In genomic region chr13:80454245-80454644, GRCh38 we compare ENCODE assay signal across 9 cellular contexts.
DNase-seq lines count a peak whose midpoint lies in the region; ATAC-seq and TF ChIP-seq lines count a peak whose summit lies in the region.
"Had no signal": no experiment of that assay in that cellular context is flagged by ENCODE, and none has a peak within 500 bp of the region (broad histone marks: within the 10 kb centered on the region; RNA-seq: fewer than 3 reads in every experiment).

No MANE protein-coding gene starts in this region.

- no peaks in the 10 kb centered on the region for H3K36me3 Mint-ChIP-seq in effector memory CD8-positive, alpha-beta T cell (ENCODE audit: insufficient read depth)

- H3K27ac Mint-ChIP-seq in effector memory CD8-positive, alpha-beta T cell = no peak overlapping the region

- DNase-seq in KBM-7 (peak; percentile 98), ureter (ENCODE audit: low spot score) (no peak), dorsolateral prefrontal cortex (no peak)
- DNase-seq in effector memory CD8-positive, alpha-beta T cell = no peak
- DNase-seq in activated CD4-positive, alpha-beta T cell treated with anti-CD3 and anti-CD28 coated beads, Interleukin-2, amount 50 U/mL, for 4 hours = no peak
- DNase-seq in activated CD8-positive, alpha-beta memory T cell treated with anti-CD3 and anti-CD28 coated beads, Interleukin-2, amount 50 U/mL, for 4 hours = no peak
- DNase-seq: heart left ventricle had no signal

- no peak overlapping the region for H3K27ac ChIP-seq in dorsolateral prefrontal cortex

- no peaks in the 10 kb centered on the region for H3K27me3 ChIP-seq in dorsolateral prefrontal cortex
- H3K27me3 ChIP-seq: heart left ventricle had no signal

- no peak overlapping the region for H3K4me3 ChIP-seq in dorsolateral prefrontal cortex
- H3K4me3 ChIP-seq: heart left ventricle had no signal

- peaks cover 0 to 12% of the 10 kb centered on the region in 2 donors for H3K9me3 Mint-ChIP-seq in effector memory CD8-positive, alpha-beta T cell

- TF ChIP-seq CTCF in dorsolateral prefrontal cortex (IDR thresholded peaks at IDR 0.05 in 54 of 56, conservative IDR thresholded peaks at IDR 0.05 in 2 of 56; ENCODE audit: low read depth in 1 of 56, partially characterized antibody in 56 of 56) = no peak

- no peaks in the 10 kb centered on the region for H3K27me3 Mint-ChIP-seq in effector memory CD8-positive, alpha-beta T cell

- intact Hi-C loops in dorsolateral prefrontal cortex (cut with DNase I) = no loop called here

- no peaks in the 10 kb centered on the region for H3K4me1 Mint-ChIP-seq in effector memory CD8-positive, alpha-beta T cell (ENCODE audit: low read depth in 2 of 2)

- no peak overlapping the region for H3K4me3 Mint-ChIP-seq in effector memory CD8-positive, alpha-beta T cell

- in situ Hi-C loops in KBM-7 (cut with MboI; ENCODE audit: low pct_unique_long_range_greater_than_20kb, low sequenced_read_pairs) = no loop called here

- ATAC-seq in GM18498 (IDR thresholded peaks at IDR 0.05; ENCODE audit: unreplicated experiment) (peak; percentile 88), GM21786 (IDR thresholded peaks at IDR 0.05; ENCODE audit: unreplicated experiment) (peak; percentile 90)
- ATAC-seq in effector memory CD8-positive, alpha-beta T cell (replicated peaks) = peak; percentile 35

Comparison
In these comparisons a context has a peak if more than half of its experiments do, and no peak if none do; other contexts are left out.
1. ATAC-seq: peak in every context shown above with its lines; median percentile 90 in GM21786; 88 in GM18498; 35 in effector memory CD8-positive, alpha-beta T cell.